In the genomic region with DNA sequence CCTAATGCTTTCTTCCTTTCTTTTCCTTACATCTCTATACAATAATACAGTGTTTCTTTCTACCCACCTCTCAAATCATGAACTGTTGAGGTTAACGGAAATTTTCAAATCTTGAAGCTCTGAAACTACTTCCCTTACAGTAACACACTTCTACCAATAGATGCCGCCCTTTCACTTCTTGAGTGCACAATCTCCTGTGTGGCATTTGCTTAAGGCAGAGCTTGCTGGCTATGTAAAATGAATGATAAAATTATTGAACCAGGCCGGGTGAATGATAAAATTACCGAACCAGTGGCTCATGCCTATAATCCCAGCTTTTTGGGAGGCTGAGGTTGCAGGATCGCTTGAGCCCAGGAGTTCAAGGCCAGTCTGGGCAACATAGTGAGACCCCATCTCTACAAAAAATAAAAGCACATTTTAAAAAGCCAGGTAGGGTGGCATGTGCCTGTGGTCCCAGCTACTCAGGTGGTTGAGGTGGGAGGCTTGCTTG, we compare ENCODE assay signal across 8 cellular contexts. TPM values are rescaled to one million over a fixed set of nuclear protein-coding genes. Genes with fewer than 3 reads are reported as not detected.
DNase-seq lines count a peak whose midpoint lies in the region; ATAC-seq and TF ChIP-seq lines count a peak whose summit lies in the region.

No MANE protein-coding gene starts in this region.

- no peak overlapping the region for H2AFZ ChIP-seq in H9 (ENCODE audit: low read length)

- H3K23ac ChIP-seq in H9 (ENCODE audit: insufficient read length, low read depth, low read length) = no peak overlapping the region

- H3K4ac ChIP-seq in H9 (ENCODE audit: low read depth, low read length) = no peak overlapping the region

- no peak overlapping the region for H2BK5ac ChIP-seq in H9 (ENCODE audit: insufficient read length, low read length)

- H3K27ac Mint-ChIP-seq in H9 (peak overlapping the region in 2 of 3 experiments; percentile 77 to 78; a peak in 2 of 7 replicates), neural crest cell (ENCODE audit: unreplicated experiment) (no peak overlapping the region)
- peak overlapping the region; percentile 65 for H3K27ac Mint-ChIP-seq in activated CD4-positive, alpha-beta T cell treated with anti-CD3 and anti-CD28 coated beads, Interleukin-2, amount 10 ng/mL, durations not matched to agents 24 days and 14 days

- no peaks in the 10 kb centered on the region for H3K27me3 ChIP-seq in H9 (ENCODE audit: insufficient read depth, low read length)

- no peak overlapping the region for H4K8ac ChIP-seq in H9 (replicated peaks; ENCODE audit: insufficient read length, low read depth, low read length)

- no peaks in the 10 kb centered on the region for H4K20me1 ChIP-seq in H9 (ENCODE audit: control insufficient read depth, insufficient read depth, insufficient read length)

- no peak overlapping the region for H2BK15ac ChIP-seq in H9 (ENCODE audit: low read depth, low read length)

- H3K27ac ChIP-seq in H9 (ENCODE audit: insufficient read length, low read depth, low read length) = no peak overlapping the region

- TF ChIP-seq CTCF in H9 (conservative IDR thresholded peaks at IDR 0.05) (peak; percentile 88), fibroblast of mammary gland (conservative IDR thresholded peaks at IDR 0.05; ENCODE audit: control insufficient read depth, insufficient read depth, low read depth, low read length) (peak; percentile 97), neural crest cell (conservative IDR thresholded peaks at IDR 0.05) (peak; percentile 91)

- H3K4me1 ChIP-seq in H9 (ENCODE audit: insufficient read depth, low read length) = peaks cover 3% of the 10 kb centered on the region; the same call in 1 of the 2 replicates

- no peak overlapping the region for H3K14ac ChIP-seq in H9 (ENCODE audit: insufficient read depth, low read length)

- no peaks in the 10 kb centered on the region for H3K23me2 ChIP-seq in H9 (ENCODE audit: insufficient read length, low read depth, low read length, poor library complexity, severe bottlenecking)

- H3K4me1 Mint-ChIP-seq in H9 = peaks cover 22 to 27% of the 10 kb centered on the region in 2 experiments
- H3K4me1 Mint-ChIP-seq in activated CD4-positive, alpha-beta T cell treated with anti-CD3 and anti-CD28 coated beads, Interleukin-2, amount 10 ng/mL, durations not matched to agents 24 days and 14 days = peaks cover 36% of the 10 kb centered on the region
- H3K4me1 Mint-ChIP-seq in neural crest cell = peaks cover 14% of the 10 kb centered on the region

- H3K36me3 Mint-ChIP-seq in H9 (ENCODE audit: insufficient read depth in 1 of 3, low read depth in 3 of 3) (peaks cover 9 to 21% (median 12%) of the 10 kb centered on the region in 3 experiments), neural crest cell (ENCODE audit: low read depth) (peaks cover 5% of the 10 kb centered on the region)
- H3K36me3 Mint-ChIP-seq in activated CD4-positive, alpha-beta T cell treated with anti-CD3 and anti-CD28 coated beads, Interleukin-2, amount 10 ng/mL, durations not matched to agents 24 days and 14 days (ENCODE audit: low read depth) = peaks cover 40% of the 10 kb centered on the region

- no peak overlapping the region for H3K9ac ChIP-seq in H9 (ENCODE audit: extremely low read depth, insufficient read length, low read length)

- H3K79me1 ChIP-seq in H9 (ENCODE audit: insufficient read depth, low read depth, low read length, poor library complexity, severe bottlenecking) = no peaks in the 10 kb centered on the region

- WGBS in H9 (ENCODE audit: extremely low coverage, insufficient read length, low lambda C conversion rate) = no CpG with 5 or more reads among the region's 5 CpGs

- H3K4me3 ChIP-seq in fibroblast of mammary gland (ENCODE audit: control insufficient read depth, low read depth, low read length) = no peak overlapping the region

- no peak overlapping the region for H3K4me2 ChIP-seq in H9 (ENCODE audit: insufficient read depth, insufficient read length, low read length)

- H2BK120ac ChIP-seq in H9 (ENCODE audit: low read depth, low read length, poor library complexity, severe bottlenecking) = no peak overlapping the region

- H3K9me3 ChIP-seq in H9 (ENCODE audit: control insufficient read depth, low read depth, low read length) = no peaks in the 10 kb centered on the region

- H3K9me3 Mint-ChIP-seq in H9 = peaks cover 6 to 8% of the 10 kb centered on the region in 2 experiments
- H3K9me3 Mint-ChIP-seq in activated CD4-positive, alpha-beta T cell treated with anti-CD3 and anti-CD28 coated beads, Interleukin-2, amount 10 ng/mL, durations not matched to agents 24 days and 14 days = no peaks in the 10 kb centered on the region
- no peaks in the 10 kb centered on the region for H3K9me3 Mint-ChIP-seq in neural crest cell

- no peaks in the 10 kb centered on the region for H3K79me2 ChIP-seq in H9 (ENCODE audit: insufficient read depth, low read length)

- no peak overlapping the region for H2BK20ac ChIP-seq in H9 (ENCODE audit: low read depth, low read length, poor library complexity, severe bottlenecking)

- ATAC-seq in GM18867 (IDR thresholded peaks at IDR 0.05; ENCODE audit: unreplicated experiment) = no peak
- ATAC-seq in HG02798 (IDR thresholded peaks at IDR 0.05; ENCODE audit: poor library complexity, unreplicated experiment) = no peak

- H3T11ph ChIP-seq in H9 (ENCODE audit: low read length) = no peak overlapping the region

- no peak overlapping the region for H2BK12ac ChIP-seq in H9 (ENCODE audit: insufficient read length, low read depth, low read length)

- no peak overlapping the region for H2AK5ac ChIP-seq in H9 (ENCODE audit: insufficient read length, low read length)

- H3K4me3 Mint-ChIP-seq in H9 (no peak overlapping the region), neural crest cell (no peak overlapping the region)
- no peak overlapping the region for H3K4me3 Mint-ChIP-seq in activated CD4-positive, alpha-beta T cell treated with anti-CD3 and anti-CD28 coated beads, Interleukin-2, amount 10 ng/mL, durations not matched to agents 24 days and 14 days

- H3K18ac ChIP-seq in H9 (ENCODE audit: insufficient read length, low read depth, low read length) = no peak overlapping the region

- intact Hi-C loops in activated CD4-positive, alpha-beta T cell treated with anti-CD3 and anti-CD28 coated beads, Interleukin-2, amount 10 ng/mL, durations not matched to agents 24 days and 14 days (cut with micrococcal nuclease) = loop anchor here (1.0 to 2.0 kb wide), 2 partner anchors 52 to 247 kb away; no protein-coding TSS in a partner anchor

- H3K56ac ChIP-seq in H9 (ENCODE audit: insufficient read length, low read depth, low read length) = no peak overlapping the region

- H4K91ac ChIP-seq in H9 (ENCODE audit: insufficient read length, low read depth, low read length) = no peak overlapping the region

- DNase-seq in DMS 273 treated with DMSO at 0.1 percent for 48 hours (lab: John Stamatoyannopoulos, UW) = peak; percentile 24
- peak; percentile 38 for DNase-seq in H9
- peak; percentile 16 for DNase-seq in NCI-H510A (lab: John Stamatoyannopoulos, UW)
- peak; percentile 83 for DNase-seq in activated CD4-positive, alpha-beta T cell treated with anti-CD3 and anti-CD28 coated beads, Interleukin-2, amount 10 ng/mL, durations not matched to agents 24 days and 14 days
- DNase-seq in fibroblast of mammary gland (ENCODE audit: low read depth) = peak; percentile 86
- DNase-seq in neural crest cell (ENCODE audit: low read depth, low spot score) = peak; percentile 33

- H4K5ac ChIP-seq in H9 (ENCODE audit: insufficient read length, low read depth, low read length) = no peak overlapping the region

- H3K27me3 Mint-ChIP-seq in H9 (ENCODE audit: low read depth) = no peaks in the 10 kb centered on the region
- no peaks in the 10 kb centered on the region for H3K27me3 Mint-ChIP-seq in activated CD4-positive, alpha-beta T cell treated with anti-CD3 and anti-CD28 coated beads, Interleukin-2, amount 10 ng/mL, durations not matched to agents 24 days and 14 days
- H3K27me3 Mint-ChIP-seq in neural crest cell (ENCODE audit: low read depth) = no peaks in the 10 kb centered on the region

RNA-seq across cellular contexts. Expression of a gene that starts 56.8 kb away (rescaled TPM):
- total RNA-seq in H9 (2021) (0.98 and 0.99 TPM in 2 replicates), neural crest cell (not detected in 2 replicates)
- total RNA-seq in activated CD4-positive, alpha-beta T cell treated with anti-CD3 and anti-CD28 coated beads, Interleukin-2, amount 10 ng/mL, durations not matched to agents 24 days and 14 days = 0.30 and 0.47 TPM in 2 replicates

Comparison
In these comparisons a context has a peak if more than half of its experiments do, and no peak if none do; other contexts are left out.
1. DNase-seq: peak in every context shown above with its lines; median percentile 86 in fibroblast of mammary gland; 83 in activated CD4-positive, alpha-beta T cell treated with anti-CD3 and anti-CD28 coated beads, Interleukin-2, amount 10 ng/mL, durations not matched to agents 24 days and 14 days; 38 in H9; 33 in neural crest cell; 24 in DMS 273 treated with DMSO at 0.1 percent for 48 hours; 16 in NCI-H510A.